ENCODE assay signal across 1 cellular context in the genomic region with DNA sequence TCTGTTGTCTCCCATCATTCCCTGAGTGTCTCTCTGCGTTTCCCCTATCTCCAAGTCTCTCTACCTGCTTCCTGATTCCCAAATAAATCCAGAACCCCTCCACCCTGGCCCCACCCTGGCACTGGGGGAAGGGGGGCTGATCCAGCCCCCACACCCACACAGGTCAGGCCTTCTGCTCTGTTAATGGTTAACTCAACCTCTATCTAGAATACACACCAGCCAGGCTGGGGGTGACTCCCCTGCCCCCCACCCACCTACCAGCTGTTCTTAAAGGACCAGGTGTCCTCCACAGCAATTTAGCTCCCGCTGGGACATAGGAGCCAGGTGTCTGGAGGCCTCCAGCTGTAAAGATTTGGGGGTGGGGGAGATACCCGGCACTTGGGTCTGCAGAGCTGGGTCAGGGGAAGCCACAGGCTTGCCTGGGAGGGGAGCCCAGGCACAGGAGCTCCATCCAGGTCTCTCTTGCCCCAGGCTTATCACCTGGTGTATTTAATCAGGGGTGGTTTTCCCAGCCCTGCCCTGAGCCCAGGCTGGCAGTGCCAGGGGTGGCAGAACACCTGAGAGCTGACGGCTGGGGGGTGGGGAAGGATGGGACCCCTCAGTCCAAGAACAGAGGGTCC.
A peak's percentile ranks its signal among the peaks of the same experiment; 100 is the strongest.
TF ChIP-seq lines count a peak whose summit lies in the region.

No MANE protein-coding gene starts in this region.

TF ChIP-seq in GM12878, 131 proteins besides CTCF, POLR2A, EP300 and RAD21:
- TF ChIP-seq EGR1 (IDR thresholded peaks at IDR 0.05; ENCODE audit: borderline replicate concordance in 1 of 2, low read depth in 2 of 2, low read length in 2 of 2) = 0 out of 3 replicates have a peak, but pooled peaks of 1 of the 2 experiments have one; percentile 45
- no peak; the same call in 1 of the 2 replicates for TF ChIP-seq PML (IDR thresholded peaks at IDR 0.05; ENCODE audit: low read length)
- TF ChIP-seq IKZF1 (conservative IDR thresholded peaks at IDR 0.05) = peak; percentile 58
- TF ChIP-seq BHLHE40 (IDR thresholded peaks at IDR 0.05; ENCODE audit: borderline replicate concordance in 1 of 2, low read depth in 2 of 2, low read length in 1 of 2) = peak in 1 of 2 experiments; percentile 36; a peak in 1 of 4 replicates
- TF ChIP-seq EED (IDR thresholded peaks at IDR 0.05; ENCODE audit: low read depth) = no peak
- TF ChIP-seq CREM (IDR thresholded peaks at IDR 0.05; ENCODE audit: low read depth) = no peak
- TF ChIP-seq DPF2 (IDR thresholded peaks at IDR 0.05) = peak; percentile 43; the same call in 1 of the 2 replicates
- TF ChIP-seq NR2F1 (conservative IDR thresholded peaks at IDR 0.05) = peak; percentile 86
- TF ChIP-seq CHD2 (IDR thresholded peaks at IDR 0.05; ENCODE audit: borderline replicate concordance, low read depth, low read length) = peak; percentile 60; the same call in 1 of the 2 replicates
- peak; percentile 37 to 42; a peak in 1 of 4 replicates for TF ChIP-seq IKZF2 (IDR thresholded peaks at IDR 0.05)
- TF ChIP-seq TCF12 (IDR thresholded peaks at IDR 0.05; ENCODE audit: low read depth, low read length) = peak; percentile 80
- TF ChIP-seq SUZ12 (IDR thresholded peaks at IDR 0.05; ENCODE audit: unreplicated experiment) = no peak
- no peak for TF ChIP-seq TBL1XR1 (IDR thresholded peaks at IDR 0.05; ENCODE audit: low read depth, low read length)
- TF ChIP-seq, protein P1, sequence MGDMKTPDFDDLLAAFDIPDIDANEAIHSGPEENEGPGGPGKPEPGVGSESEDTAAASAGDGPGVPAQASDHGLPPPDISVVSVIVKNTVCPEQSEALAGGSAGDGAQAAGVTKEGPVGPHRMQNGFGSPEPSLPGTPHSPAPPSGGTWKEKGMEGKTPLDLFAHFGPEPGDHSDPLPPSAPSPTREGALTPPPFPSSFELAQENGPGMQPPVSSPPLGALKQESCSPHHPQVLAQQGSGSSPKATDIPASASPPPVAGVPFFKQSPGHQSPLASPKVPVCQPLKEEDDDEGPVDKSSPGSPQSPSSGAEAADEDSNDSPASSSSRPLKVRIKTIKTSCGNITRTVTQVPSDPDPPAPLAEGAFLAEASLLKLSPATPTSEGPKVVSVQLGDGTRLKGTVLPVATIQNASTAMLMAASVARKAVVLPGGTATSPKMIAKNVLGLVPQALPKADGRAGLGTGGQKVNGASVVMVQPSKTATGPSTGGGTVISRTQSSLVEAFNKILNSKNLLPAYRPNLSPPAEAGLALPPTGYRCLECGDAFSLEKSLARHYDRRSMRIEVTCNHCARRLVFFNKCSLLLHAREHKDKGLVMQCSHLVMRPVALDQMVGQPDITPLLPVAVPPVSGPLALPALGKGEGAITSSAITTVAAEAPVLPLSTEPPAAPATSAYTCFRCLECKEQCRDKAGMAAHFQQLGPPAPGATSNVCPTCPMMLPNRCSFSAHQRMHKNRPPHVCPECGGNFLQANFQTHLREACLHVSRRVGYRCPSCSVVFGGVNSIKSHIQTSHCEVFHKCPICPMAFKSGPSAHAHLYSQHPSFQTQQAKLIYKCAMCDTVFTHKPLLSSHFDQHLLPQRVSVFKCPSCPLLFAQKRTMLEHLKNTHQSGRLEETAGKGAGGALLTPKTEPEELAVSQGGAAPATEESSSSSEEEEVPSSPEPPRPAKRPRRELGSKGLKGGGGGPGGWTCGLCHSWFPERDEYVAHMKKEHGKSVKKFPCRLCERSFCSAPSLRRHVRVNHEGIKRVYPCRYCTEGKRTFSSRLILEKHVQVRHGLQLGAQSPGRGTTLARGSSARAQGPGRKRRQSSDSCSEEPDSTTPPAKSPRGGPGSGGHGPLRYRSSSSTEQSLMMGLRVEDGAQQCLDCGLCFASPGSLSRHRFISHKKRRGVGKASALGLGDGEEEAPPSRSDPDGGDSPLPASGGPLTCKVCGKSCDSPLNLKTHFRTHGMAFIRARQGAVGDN (IDR thresholded peaks at IDR 0.05) = no peak
